ENCODE assay signal across 1 cellular context in the genomic region with DNA sequence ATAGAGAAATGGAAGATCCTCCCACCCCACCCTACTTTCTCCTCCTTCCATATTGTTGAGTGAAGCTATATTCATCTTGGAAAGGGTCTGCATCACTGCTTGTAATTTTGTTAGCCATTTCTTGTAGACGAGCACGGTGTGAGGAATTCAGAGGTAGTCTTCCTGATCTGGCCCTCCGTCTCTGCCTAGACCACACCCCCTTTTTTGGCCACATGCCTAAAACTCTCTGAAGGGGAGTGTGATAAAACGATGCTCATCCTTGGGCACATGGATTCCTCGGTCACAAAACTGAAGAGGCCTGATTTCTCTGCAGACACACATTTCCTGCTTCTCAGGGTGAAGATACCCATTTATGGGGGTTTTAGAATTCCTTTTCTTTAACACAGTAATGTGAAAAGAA.
A peak's percentile ranks its signal among the peaks of the same experiment; 100 is the strongest.
TF ChIP-seq lines count a peak whose summit lies in the region.

No MANE protein-coding gene starts in this region.

TF ChIP-seq in HEK293, 187 proteins besides CTCF, POLR2A, EP300 and RAD21 (continued from another document):
- TF ChIP-seq INSM2 (tag by site-specific recombination; IDR thresholded peaks at IDR 0.05): no peak
- no peak for TF ChIP-seq RBAK (tag by site-specific recombination; IDR thresholded peaks at IDR 0.05)
- no peak for TF ChIP-seq ZNF404 (tag by site-specific recombination; IDR thresholded peaks at IDR 0.05)
- TF ChIP-seq KLF7 (tag by site-specific recombination; IDR thresholded peaks at IDR 0.05; ENCODE audit: borderline replicate concordance): no peak
- no peak for TF ChIP-seq ZNF324 (tag by site-specific recombination; IDR thresholded peaks at IDR 0.05)
- TF ChIP-seq ZFP37 (tag by site-specific recombination; IDR thresholded peaks at IDR 0.05): no peak
- TF ChIP-seq ZNF221 (tag by site-specific recombination; IDR thresholded peaks at IDR 0.05; ENCODE audit: borderline replicate concordance): no peak
- no peak for TF ChIP-seq ZNF558 (tag by site-specific recombination; IDR thresholded peaks at IDR 0.05)
- no peak for TF ChIP-seq ZNF311 (tag by site-specific recombination; IDR thresholded peaks at IDR 0.05; ENCODE audit: borderline replicate concordance)
- no peak for TF ChIP-seq TCF7L2 (IDR thresholded peaks at IDR 0.05; ENCODE audit: borderline replicate concordance, low read depth, low read length)
- TF ChIP-seq BCL11B (tag by site-specific recombination; IDR thresholded peaks at IDR 0.05; ENCODE audit: low read depth): no peak
- TF ChIP-seq ZNF146 (tag by site-specific recombination; IDR thresholded peaks at IDR 0.05): no peak
- TF ChIP-seq, protein P1, sequence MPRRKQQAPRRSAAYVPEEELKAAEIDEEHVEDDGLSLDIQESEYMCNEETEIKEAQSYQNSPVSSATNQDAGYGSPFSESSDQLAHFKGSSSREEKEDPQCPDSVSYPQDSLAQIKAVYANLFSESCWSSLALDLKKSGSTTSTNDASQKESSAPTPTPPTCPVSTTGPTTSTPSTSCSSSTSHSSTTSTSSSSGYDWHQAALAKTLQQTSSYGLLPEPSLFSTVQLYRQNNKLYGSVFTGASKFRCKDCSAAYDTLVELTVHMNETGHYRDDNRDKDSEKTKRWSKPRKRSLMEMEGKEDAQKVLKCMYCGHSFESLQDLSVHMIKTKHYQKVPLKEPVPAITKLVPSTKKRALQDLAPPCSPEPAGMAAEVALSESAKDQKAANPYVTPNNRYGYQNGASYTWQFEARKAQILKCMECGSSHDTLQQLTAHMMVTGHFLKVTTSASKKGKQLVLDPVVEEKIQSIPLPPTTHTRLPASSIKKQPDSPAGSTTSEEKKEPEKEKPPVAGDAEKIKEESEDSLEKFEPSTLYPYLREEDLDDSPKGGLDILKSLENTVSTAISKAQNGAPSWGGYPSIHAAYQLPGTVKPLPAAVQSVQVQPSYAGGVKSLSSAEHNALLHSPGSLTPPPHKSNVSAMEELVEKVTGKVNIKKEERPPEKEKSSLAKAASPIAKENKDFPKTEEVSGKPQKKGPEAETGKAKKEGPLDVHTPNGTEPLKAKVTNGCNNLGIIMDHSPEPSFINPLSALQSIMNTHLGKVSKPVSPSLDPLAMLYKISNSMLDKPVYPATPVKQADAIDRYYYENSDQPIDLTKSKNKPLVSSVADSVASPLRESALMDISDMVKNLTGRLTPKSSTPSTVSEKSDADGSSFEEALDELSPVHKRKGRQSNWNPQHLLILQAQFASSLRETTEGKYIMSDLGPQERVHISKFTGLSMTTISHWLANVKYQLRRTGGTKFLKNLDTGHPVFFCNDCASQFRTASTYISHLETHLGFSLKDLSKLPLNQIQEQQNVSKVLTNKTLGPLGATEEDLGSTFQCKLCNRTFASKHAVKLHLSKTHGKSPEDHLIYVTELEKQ (tag by site-specific recombination; IDR thresholded peaks at IDR 0.05; ENCODE audit: borderline replicate concordance): no peak
- TF ChIP-seq KLF9 (tag by site-specific recombination; IDR thresholded peaks at IDR 0.05; ENCODE audit: low read depth): peak; percentile 72
- TF ChIP-seq ZNF560 (tag by site-specific recombination; IDR thresholded peaks at IDR 0.05; ENCODE audit: borderline replicate concordance): no peak
- TF ChIP-seq, protein P2, sequence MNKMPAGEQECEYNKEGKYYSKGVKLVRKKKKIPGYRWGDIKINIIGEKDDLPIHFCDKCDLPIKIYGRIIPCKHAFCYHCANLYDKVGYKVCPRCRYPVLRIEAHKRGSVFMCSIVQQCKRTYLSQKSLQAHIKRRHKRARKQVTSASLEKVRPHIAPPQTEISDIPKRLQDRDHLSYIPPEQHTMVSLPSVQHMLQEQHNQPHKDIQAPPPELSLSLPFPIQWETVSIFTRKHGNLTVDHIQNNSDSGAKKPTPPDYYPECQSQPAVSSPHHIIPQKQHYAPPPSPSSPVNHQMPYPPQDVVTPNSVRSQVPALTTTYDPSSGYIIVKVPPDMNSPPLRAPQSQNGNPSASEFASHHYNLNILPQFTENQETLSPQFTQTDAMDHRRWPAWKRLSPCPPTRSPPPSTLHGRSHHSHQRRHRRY (tag by site-specific recombination; IDR thresholded peaks at IDR 0.05): no peak
